ENCODE assay signal across 20 cellular contexts in the genomic region with DNA sequence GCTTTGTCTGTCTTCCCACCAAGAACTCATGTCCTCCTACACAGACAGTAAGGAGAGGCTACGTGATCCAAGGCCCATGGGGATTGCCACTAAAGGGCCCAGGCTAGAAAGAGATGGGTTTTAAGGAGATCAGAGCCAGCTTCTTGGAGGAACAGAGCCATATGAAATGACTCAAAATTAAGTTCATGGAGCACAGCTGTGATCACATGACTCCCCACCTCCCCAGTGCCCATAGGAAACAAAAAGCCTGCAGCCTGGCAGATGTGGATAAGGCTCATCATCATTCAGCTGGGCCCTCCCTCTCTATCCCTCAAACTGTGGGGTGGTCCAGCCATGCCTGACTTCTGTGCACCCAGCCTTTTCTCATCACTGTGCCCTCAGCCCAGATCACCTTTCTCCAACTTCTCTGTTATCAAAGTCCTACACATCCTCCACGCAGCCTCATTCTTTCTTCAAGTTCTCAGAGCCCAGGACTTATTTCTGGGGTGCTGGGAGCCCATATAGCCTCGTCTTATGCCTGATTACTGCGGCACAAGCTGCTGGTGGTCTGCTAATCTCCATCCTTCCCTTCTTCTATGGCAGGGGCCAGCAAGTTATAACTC.
DNase-seq lines count a peak whose midpoint lies in the region; ATAC-seq and TF ChIP-seq lines count a peak whose summit lies in the region.
"Had no signal": no experiment of that assay in that cellular context is flagged by ENCODE, and none has a peak within 500 bp of the region (broad histone marks: within the 10 kb centered on the region; RNA-seq: fewer than 3 reads in every experiment).

No MANE protein-coding gene starts in this region.

- peak overlapping the region; percentile 94 for H3K23ac ChIP-seq in IMR-90 (ENCODE audit: low read depth, low read length)

- peaks cover 29% of the 10 kb centered on the region for H3K4me1 ChIP-seq in IMR-90 (ENCODE audit: control insufficient read depth, insufficient read depth, low read length)

- no peaks in the 10 kb centered on the region for H3K27me3 Mint-ChIP-seq in MCF 10A (ENCODE audit: insufficient read depth, unreplicated experiment)
- no peaks in the 10 kb centered on the region for H3K27me3 Mint-ChIP-seq in mesothelial cell of epicardium (ENCODE audit: low read depth)
- peaks cover 3% of the 10 kb centered on the region for H3K27me3 Mint-ChIP-seq in type B pancreatic cell

- peak overlapping the region; percentile 88; the same call in 2 of the 3 replicates for H2BK15ac ChIP-seq in IMR-90 (ENCODE audit: low read depth, low read length)

- H3K36me3 ChIP-seq in IMR-90 (ENCODE audit: control insufficient read depth, insufficient read depth, low read length) = no peaks in the 10 kb centered on the region; the same call in 1 of the 2 replicates

- H4K5ac ChIP-seq in IMR-90 (ENCODE audit: low read depth, low read length) = peak overlapping the region; percentile 96

- H2BK120ac ChIP-seq in IMR-90 (ENCODE audit: low read depth, low read length) = peak overlapping the region; percentile 96

- CTCF ChIA-PET in IMR-90 (lab: Yijun Ruan, JAX) (interaction anchor here (0.6 to 2.6 kb wide), 5 partner anchors 7 to 66 kb away, joined by 3 to 11 read pairs (median 3); no protein-coding TSS in a partner anchor), MCF 10A (lab: Yijun Ruan, JAX) (interaction anchor here (0.5 to 1.3 kb wide), 3 partner anchors 26 to 789 kb away, joined by 3 read pairs; no protein-coding TSS in a partner anchor)

- DNase-seq in IMR-90 (peak; percentile 50), MCF 10A (ENCODE audit: unreplicated experiment) (no peak), mesothelial cell of epicardium (ENCODE audit: low spot score in 2 of 2, unreplicated experiment in 2 of 2) (no peak), type B pancreatic cell (ENCODE audit: extremely low spot score, unreplicated experiment) (no peak), A172 (ENCODE audit: low spot score) (no peak)
- DNase-seq: activated CD4-positive, alpha-beta T cell treated with anti-CD3 and anti-CD28 coated beads, Interleukin-2, amount 50 U/mL, for 1 hour; activated naive CD4-positive, alpha-beta T cell treated with anti-CD3 and anti-CD28 coated beads for 36 hours; activated T-cell treated with anti-CD3 and anti-CD28 coated beads for 4 hours; foreskin melanocyte; hypothalamus; kidney; NCI-H1092 treated with DMSO at 0.1 percent for 48 hours; NCI-H2081 treated with DMSO at 0.1 percent for 48 hours; NCI-H510A treated with DMSO at 0.1 percent for 48 hours; SHP77; T-helper 1 cell had no signal

- TF ChIP-seq CTCF in IMR-90 (conservative IDR thresholded peaks at IDR 0.05; ENCODE audit: low read depth, low read length) (no peak), MCF 10A (IDR thresholded peaks at IDR 0.05; ENCODE audit: unreplicated experiment) (no peak), mesothelial cell of epicardium (IDR thresholded peaks at IDR 0.05; ENCODE audit: unreplicated experiment) (no peak), type B pancreatic cell (conservative IDR thresholded peaks at IDR 0.05) (no peak)

- no peaks in the 10 kb centered on the region for H3K9me3 Mint-ChIP-seq in MCF 10A (ENCODE audit: unreplicated experiment)
- no peaks in the 10 kb centered on the region for H3K9me3 Mint-ChIP-seq in mesothelial cell of epicardium
- no peaks in the 10 kb centered on the region for H3K9me3 Mint-ChIP-seq in type B pancreatic cell
- H3K9me3 Mint-ChIP-seq: activated naive CD4-positive, alpha-beta T cell treated with anti-CD3 and anti-CD28 coated beads for 36 hours; memory B cell had no signal

- ATAC-seq in IMR-90 (ENCODE audit: low read depth) = no peak
- no peak for ATAC-seq in HG03442 (IDR thresholded peaks at IDR 0.05; ENCODE audit: unreplicated experiment)
- ATAC-seq in GM19324 (IDR thresholded peaks at IDR 0.05; ENCODE audit: low FRiP score, unreplicated experiment) = no peak

- dilution Hi-C loops in IMR-90 (cut with HindIII; ENCODE audit: low sequenced_read_pairs, unreplicated experiment) = no loop called here

- POLR2A ChIA-PET in IMR-90 (lab: Charles Lee; ENCODE audit: unreplicated experiment) (no interaction called here), MCF 10A (lab: Yijun Ruan, JAX) (interaction anchor here (0.6 kb wide), 1 partner anchor 401 kb away, joined by 3 read pairs; no protein-coding TSS in a partner anchor)

- H3K4me1 Mint-ChIP-seq in MCF 10A (ENCODE audit: insufficient read depth, unreplicated experiment) = peaks cover 11% of the 10 kb centered on the region
- H3K4me1 Mint-ChIP-seq in mesothelial cell of epicardium = peaks cover 59% of the 10 kb centered on the region
- H3K4me1 Mint-ChIP-seq in type B pancreatic cell (ENCODE audit: unreplicated experiment) = peaks cover 41% of the 10 kb centered on the region

- H4K8ac ChIP-seq in IMR-90 (ENCODE audit: low read depth in 2 of 2, low read length in 2 of 2) = peak overlapping the region; percentile 13 to 89; a peak in 2 of 4 replicates

- WGBS in IMR-90 (ENCODE audit: extremely low coverage in 2 of 2, insufficient read length in 1 of 2), 2 experiments = 84% methylated on average over 3 of the region's 4 CpGs; no CpG with 5 or more reads in 1 of the 2 experiments

- no peaks in the 10 kb centered on the region for H3K27me3 ChIP-seq in IMR-90 (ENCODE audit: control insufficient read depth, insufficient read depth, low read length)

- H3K4me3 Mint-ChIP-seq in MCF 10A (ENCODE audit: unreplicated experiment) = no peak overlapping the region
- no peak overlapping the region for H3K4me3 Mint-ChIP-seq in mesothelial cell of epicardium
- no peak overlapping the region for H3K4me3 Mint-ChIP-seq in type B pancreatic cell
- H3K4me3 Mint-ChIP-seq: activated naive CD4-positive, alpha-beta T cell treated with anti-CD3 and anti-CD28 coated beads for 36 hours; memory B cell had no signal

- H3K36me3 Mint-ChIP-seq in MCF 10A (ENCODE audit: insufficient read depth, unreplicated experiment) (no peaks in the 10 kb centered on the region), mesothelial cell of epicardium (no peaks in the 10 kb centered on the region), type B pancreatic cell (no peaks in the 10 kb centered on the region)
- H3K36me3 Mint-ChIP-seq: memory B cell had no signal

- H2BK20ac ChIP-seq in IMR-90 (ENCODE audit: low read depth, low read length) = peak overlapping the region; percentile 98

- H3K9me3 ChIP-seq in IMR-90 (ENCODE audit: control insufficient read depth, insufficient read depth, low read length) = peaks cover 5% of the 10 kb centered on the region

- no peak overlapping the region for H3K4me3 ChIP-seq in IMR-90 (ENCODE audit: insufficient read depth, low read depth, low read length)

- H3K27ac Mint-ChIP-seq in MCF 10A (ENCODE audit: low read depth, unreplicated experiment) = peak overlapping the region; percentile 55
- peak overlapping the region; percentile 73 for H3K27ac Mint-ChIP-seq in mesothelial cell of epicardium
- H3K27ac Mint-ChIP-seq in type B pancreatic cell = peak overlapping the region; percentile 35
- H3K27ac Mint-ChIP-seq: activated naive CD4-positive, alpha-beta T cell treated with anti-CD3 and anti-CD28 coated beads for 36 hours; memory B cell had no signal

- H3K18ac ChIP-seq in IMR-90 (ENCODE audit: low read depth, low read length) = peak overlapping the region; percentile 99

- peak overlapping the region; percentile 61; the same call in 1 of the 2 replicates for H3K56ac ChIP-seq in IMR-90 (ENCODE audit: extremely low read depth, insufficient read depth, low read length)

- no peak overlapping the region for H3K4me2 ChIP-seq in IMR-90 (ENCODE audit: low read depth, low read length)

- peak overlapping the region; percentile 95 for H3K14ac ChIP-seq in IMR-90 (replicated peaks; ENCODE audit: low read depth, low read length)

- peak overlapping the region; percentile 68; the same call in 1 of the 2 replicates for H3K27ac ChIP-seq in IMR-90 (ENCODE audit: insufficient read depth, low read length)
- H3K27ac ChIP-seq: VCaP had no signal

- no peaks in the 10 kb centered on the region; the same call in 1 of the 2 replicates for H4K20me1 ChIP-seq in IMR-90 (ENCODE audit: insufficient read depth, low read length)

- H2AK9ac ChIP-seq in IMR-90 (replicated peaks; ENCODE audit: low read depth, low read length, poor library complexity) = peak overlapping the region; percentile 80

- intact Hi-C loops in IMR-90 (cut with micrococcal nuclease) = loop anchor here (2.0 to 5.0 kb wide), 2 partner anchors 37 to 65 kb away; no protein-coding TSS in a partner anchor
- intact Hi-C loops in MCF 10A (cut with micrococcal nuclease) = loop anchor here (5.0 kb wide), 1 partner anchor 37 kb away; no protein-coding TSS in a partner anchor

- BruUV-seq in IMR-90 (replicated peaks; lab: Mats Ljungman, UMichigan) (no TSS peak), MCF 10A (replicated peaks; lab: Mats Ljungman, UMichigan) (no TSS peak)

- peaks cover 15 to 33% of the 10 kb centered on the region in 2 experiments for H3K79me1 ChIP-seq in IMR-90 (ENCODE audit: low read depth in 1 of 2, low read length in 2 of 2)

- peaks cover 24% of the 10 kb centered on the region for H3K9me1 ChIP-seq in IMR-90 (ENCODE audit: insufficient read depth, low read length)

- H4K91ac ChIP-seq in IMR-90 (ENCODE audit: insufficient read depth, low read depth, low read length) = peak overlapping the region; percentile 68

- in situ Hi-C loops in IMR-90 (cut with MboI; ENCODE audit: low sequenced_read_pairs) = loop anchor here (25.0 kb wide), 1 partner anchor 127 kb away; a partner anchor contains a TSS

- peak overlapping the region; percentile 89 for H2AFZ ChIP-seq in IMR-90 (replicated peaks; ENCODE audit: low read length, poor library complexity)

- H2AK5ac ChIP-seq in IMR-90 (ENCODE audit: low read depth, low read length) = peak overlapping the region; percentile 91

- TF ChIP-seq RAD21 in IMR-90 (IDR thresholded peaks at IDR 0.05; ENCODE audit: low read length) = no peak

- H3K4ac ChIP-seq in IMR-90 (ENCODE audit: low read depth, low read length) = peak overlapping the region; percentile 95

- peak overlapping the region; percentile 80 for H2BK5ac ChIP-seq in IMR-90 (ENCODE audit: low read depth, low read length, poor library complexity, severe bottlenecking)

- TF ChIP-seq POLR2A in IMR-90 (IDR thresholded peaks at IDR 0.05; ENCODE audit: low read depth, low read length) = no peak

- H3K9ac ChIP-seq in IMR-90 (ENCODE audit: low read depth, low read length) = peak overlapping the region; percentile 28; the same call in 1 of the 2 replicates

TF ChIP-seq in IMR-90, 13 proteins besides CTCF, POLR2A, EP300 and RAD21 (continues in another document):
- no peak for TF ChIP-seq CEBPB (IDR thresholded peaks at IDR 0.05; ENCODE audit: low read depth, low read length)
- no peak for TF ChIP-seq SMC3 (IDR thresholded peaks at IDR 0.05; ENCODE audit: low read depth, low read length)
- TF ChIP-seq, protein P1, sequence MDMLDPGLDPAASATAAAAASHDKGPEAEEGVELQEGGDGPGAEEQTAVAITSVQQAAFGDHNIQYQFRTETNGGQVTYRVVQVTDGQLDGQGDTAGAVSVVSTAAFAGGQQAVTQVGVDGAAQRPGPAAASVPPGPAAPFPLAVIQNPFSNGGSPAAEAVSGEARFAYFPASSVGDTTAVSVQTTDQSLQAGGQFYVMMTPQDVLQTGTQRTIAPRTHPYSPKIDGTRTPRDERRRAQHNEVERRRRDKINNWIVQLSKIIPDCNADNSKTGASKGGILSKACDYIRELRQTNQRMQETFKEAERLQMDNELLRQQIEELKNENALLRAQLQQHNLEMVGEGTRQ (IDR thresholded peaks at IDR 0.05; ENCODE audit: low read depth, low read length) = peak; percentile 59; the same call in 1 of the 2 replicates
- TF ChIP-seq CHD1 (IDR thresholded peaks at IDR 0.05; ENCODE audit: low read depth, low read length) = no peak
